In the genomic region with DNA sequence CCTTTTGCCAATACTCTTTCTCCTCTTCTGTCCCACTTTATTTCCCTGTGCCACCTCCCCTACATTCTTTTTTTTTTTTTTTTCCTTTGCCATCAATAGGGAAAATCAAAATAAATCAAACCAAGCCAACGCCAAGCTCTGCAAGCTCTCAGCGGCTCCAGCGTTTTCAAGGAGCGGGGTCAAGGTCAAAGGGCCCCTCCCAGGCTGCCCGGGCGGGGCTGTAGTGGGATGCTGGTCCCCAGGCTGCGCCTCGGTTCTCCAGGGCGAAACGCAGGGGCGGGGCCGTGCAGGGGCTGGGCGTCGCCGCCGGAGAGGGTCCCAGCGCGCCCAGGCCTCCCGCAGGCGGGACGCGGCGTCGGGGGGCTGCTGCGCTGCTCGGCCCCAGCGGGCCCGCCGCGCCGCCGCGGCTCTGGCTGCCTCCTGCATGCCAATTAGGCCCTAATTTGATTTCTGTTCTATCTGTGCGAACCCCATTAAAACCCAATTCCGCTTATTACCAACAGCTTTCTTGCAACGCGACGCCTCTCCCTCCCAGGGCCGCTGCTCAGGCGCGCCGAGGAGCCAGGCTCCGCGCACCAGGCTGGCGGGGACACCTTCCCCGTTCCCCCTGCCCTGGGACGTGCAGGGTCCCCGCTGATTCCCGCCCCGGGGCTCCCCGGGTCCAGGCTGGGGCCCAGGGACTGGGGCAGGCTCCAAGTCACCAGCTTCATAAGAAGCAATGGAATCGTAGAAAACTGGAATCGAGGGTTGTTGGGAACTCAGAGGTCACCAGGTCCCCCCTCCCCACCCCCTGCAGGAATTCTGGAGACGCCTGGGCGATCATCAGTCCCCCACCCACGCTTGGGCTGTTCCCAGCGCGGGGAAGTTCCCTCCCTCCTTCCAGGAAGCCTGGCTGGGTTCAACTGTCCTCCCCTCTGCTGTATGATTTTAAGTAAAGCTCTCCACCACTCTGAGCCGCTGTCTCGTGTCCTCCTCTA, we compare ENCODE assay signal across 8 cellular contexts. TPM values are rescaled to one million over a fixed set of nuclear protein-coding genes. Genes with fewer than 3 reads are reported as not detected.
DNase-seq lines count a peak whose midpoint lies in the region; ATAC-seq, FAIRE-seq and TF ChIP-seq lines count a peak whose summit lies in the region.

No MANE protein-coding gene starts in this region.

- peak; percentile 32 for ATAC-seq in HG03520 (IDR thresholded peaks at IDR 0.05; ENCODE audit: unreplicated experiment)
- no peak for ATAC-seq in GM21529 (IDR thresholded peaks at IDR 0.05; ENCODE audit: unreplicated experiment)
- no peak for ATAC-seq in HG02623 (IDR thresholded peaks at IDR 0.05; ENCODE audit: unreplicated experiment)

- intact Hi-C loops in ascending aorta (cut with DNase I) = no loop called here

- no peak for TF ChIP-seq CTCF in ascending aorta (IDR thresholded peaks at IDR 0.05)
- no peak for TF ChIP-seq CTCF in keratinocyte (optimal IDR thresholded peaks at IDR 0.05 in 1 of 3, IDR thresholded peaks at IDR 0.05 in 1 of 3, conservative IDR thresholded peaks at IDR 0.05 in 1 of 3; ENCODE audit: extremely low read depth in 1 of 3, insufficient read depth in 2 of 3, low read length in 3 of 3)

- peaks cover 0 to 4% of the 10 kb centered on the region in 2 donors for H3K4me1 ChIP-seq in ascending aorta
- H3K4me1 ChIP-seq in keratinocyte (ENCODE audit: control insufficient read depth, extremely low read depth, insufficient read depth, low read length) = peaks cover 30% of the 10 kb centered on the region

- H3K9ac ChIP-seq in keratinocyte (ENCODE audit: control insufficient read depth, extremely low read depth, insufficient read depth, low read length) = peak overlapping the region; percentile 68

- dilution Hi-C loops in keratinocyte (cut with MboI; ENCODE audit: extremely low pct_ligation_motif_present, low sequenced_read_pairs) = no loop called here

- H3K9me3 ChIP-seq in ascending aorta = no peaks in the 10 kb centered on the region
- H3K9me3 ChIP-seq in keratinocyte (ENCODE audit: control insufficient read depth, low read depth, low read length) = no peaks in the 10 kb centered on the region

- H3K4me2 ChIP-seq in keratinocyte (ENCODE audit: control insufficient read depth, extremely low read depth, insufficient read depth, low read depth, low read length) = peak overlapping the region; percentile 76

- DNase-seq in AG20443 (ENCODE audit: low spot score) = peak; percentile 41
- no peak for DNase-seq in ascending aorta (ENCODE audit: low spot score in 2 of 2)
- DNase-seq in keratinocyte (ENCODE audit: low read depth, low spot score) = no peak
- DNase-seq in stimulated activated CD8-positive, alpha-beta memory T cell treated with anti-CD3 and anti-CD28 coated beads, Interleukin-15, amount 100 ng/mL, for 1 hour (ENCODE audit: low read depth) = peak; percentile 4
- DNase-seq in superior temporal gyrus (ENCODE audit: extremely low spot score) = no peak

- H3K27ac ChIP-seq in ascending aorta (peak overlapping the region in 1 of 2 donors; percentile 15), keratinocyte (ENCODE audit: control insufficient read depth, insufficient read depth, low read length) (peak overlapping the region; percentile 20)

- H4K20me1 ChIP-seq in keratinocyte (ENCODE audit: control insufficient read depth, extremely low read depth, insufficient read depth, low read length) = no peaks in the 10 kb centered on the region

- peak overlapping the region; percentile 55 to 60 for H3K4me3 ChIP-seq in ascending aorta
- H3K4me3 ChIP-seq in keratinocyte (ENCODE audit: control insufficient read depth in 2 of 3, extremely low read depth in 1 of 3, insufficient read depth in 2 of 3, low read depth in 1 of 3, low read length in 3 of 3) = peak overlapping the region in 2 of 3 experiments; percentile 18 to 63

- peak overlapping the region; percentile 89 for H2AFZ ChIP-seq in keratinocyte (ENCODE audit: control insufficient read depth, low read length)

- H3K79me2 ChIP-seq in keratinocyte (ENCODE audit: control insufficient read depth, insufficient read depth, low read length) = no peaks in the 10 kb centered on the region

- H3K9me1 ChIP-seq in keratinocyte (ENCODE audit: control insufficient read depth, extremely low read depth, insufficient read depth, low read length) = no peaks in the 10 kb centered on the region

- no peaks in the 10 kb centered on the region for H3K36me3 ChIP-seq in ascending aorta
- H3K36me3 ChIP-seq in keratinocyte (ENCODE audit: control insufficient read depth in 2 of 2, extremely low read depth in 1 of 2, insufficient read depth in 2 of 2, low read length in 2 of 2) = no peaks in the 10 kb centered on the region

- no peaks in the 10 kb centered on the region for H3K27me3 ChIP-seq in ascending aorta
- H3K27me3 ChIP-seq in keratinocyte (ENCODE audit: control insufficient read depth, extremely low read depth, insufficient read depth, low read length) = no peaks in the 10 kb centered on the region

- no peak for FAIRE-seq in keratinocyte (lab: Jason Lieb, UNC)

RNA-seq across cellular contexts. Expression of gene MAP1LC3B2, which starts 50.7 kb away (rescaled TPM):
- total RNA-seq in ascending aorta = not detected
- 2.7 to 6.0 TPM (median 4.3 TPM) in 3 replicates for polyA plus RNA-seq in keratinocyte
- polyA plus RNA-seq in keratinocyte (2011; ENCODE audit: low read depth) = 45.2 TPM
- polyA plus RNA-seq in keratinocyte (2011; cell fraction: cytosol; rRNA removed) = 4.5 and 5.5 TPM in 2 replicates
- 6.7 and 7.2 TPM in 2 replicates for polyA plus RNA-seq in keratinocyte (2011; cell fraction: nucleus; rRNA removed)
- polyA plus RNA-seq in keratinocyte (2012; ENCODE audit: low replicate concordance) = 4.1 and 20.6 TPM in 2 replicates
- 1.5 to 9.2 TPM (median 3.1 TPM) in 3 replicates for polyA minus RNA-seq in keratinocyte
- not detected for polyA minus RNA-seq in keratinocyte (2011; cell fraction: cytosol; rRNA and poly(A)+ RNA removed)
- 3.3 TPM in 1 of 2 replicates, not detected in the other for polyA minus RNA-seq in keratinocyte (2011; cell fraction: nucleus; rRNA and poly(A)+ RNA removed)

Comparison
In these comparisons a context has a peak if more than half of its experiments do, and no peak if none do; other contexts are left out.
1. DNase-seq: peak in AG20443 (single experiment) and stimulated activated CD8-positive, alpha-beta memory T cell treated with anti-CD3 and anti-CD28 coated beads, Interleukin-15, amount 100 ng/mL, for 1 hour (single experiment); none in ascending aorta (0 of 2), keratinocyte (single experiment) and superior temporal gyrus (single experiment).